Comparison of ENCODE assay signal across 31 cellular contexts in genomic region chr5:131160134-131160533, GRCh38. TPM values are rescaled to one million over a fixed set of nuclear protein-coding genes. Genes with fewer than 3 reads are reported as not detected.
DNase-seq lines count a peak whose midpoint lies in the region; ATAC-seq and TF ChIP-seq lines count a peak whose summit lies in the region.
"Had no signal": no experiment of that assay in that cellular context is flagged by ENCODE, and none has a peak within 500 bp of the region (broad histone marks: within the 10 kb centered on the region; RNA-seq: fewer than 3 reads in every experiment).

No MANE protein-coding gene starts in this region.

- TF ChIP-seq RAD21 in liver (IDR thresholded peaks at IDR 0.05) = no peak

- H3K9me3 Mint-ChIP-seq in activated CD4-positive, alpha-beta T cell treated with anti-CD3 and anti-CD28 coated beads, Interleukin-2, amount 10 ng/mL, durations not matched to agents 7 days and 5 days = peaks cover 4% of the 10 kb centered on the region
- no peaks in the 10 kb centered on the region for H3K9me3 Mint-ChIP-seq in CD8-positive, alpha-beta memory T cell
- peaks cover 9% of the 10 kb centered on the region for H3K9me3 Mint-ChIP-seq in activated CD8-positive, alpha-beta T cell treated with anti-CD3 and anti-CD28 coated beads, Interleukin-2, amount 10 ng/mL, durations not matched to agents 7 days and 5 days (ENCODE audit: insufficient read depth)
- H3K9me3 Mint-ChIP-seq: stimulated activated memory B cell treated with anti-CD40 and anti-IgM and Interleukin-4, amounts not matched to agents 10 μg/mL and 1 μg/mL and 100 μg/mL, for 72 hours; type B pancreatic cell had no signal

- no peak overlapping the region for H3K4me3 Mint-ChIP-seq in activated CD4-positive, alpha-beta T cell treated with anti-CD3 and anti-CD28 coated beads, Interleukin-2, amount 10 ng/mL, durations not matched to agents 7 days and 5 days
- H3K4me3 Mint-ChIP-seq in CD8-positive, alpha-beta memory T cell = no peak overlapping the region
- H3K4me3 Mint-ChIP-seq in activated CD8-positive, alpha-beta T cell treated with anti-CD3 and anti-CD28 coated beads, Interleukin-2, amount 10 ng/mL, durations not matched to agents 7 days and 5 days = no peak overlapping the region
- H3K4me3 Mint-ChIP-seq: stimulated activated memory B cell treated with anti-CD40 and anti-IgM and Interleukin-4, amounts not matched to agents 10 μg/mL and 1 μg/mL and 100 μg/mL, for 72 hours; type B pancreatic cell had no signal

- peaks cover 27% of the 10 kb centered on the region for H3K36me3 ChIP-seq in CD8-positive, alpha-beta memory T cell (ENCODE audit: insufficient read depth, low read length)
- peaks cover 2 to 47% (median 27%) of the 10 kb centered on the region in 4 donors for H3K36me3 ChIP-seq in liver (ENCODE audit: control insufficient read depth in 4 of 4, insufficient read depth in 3 of 4, low read depth in 1 of 4, low read length in 3 of 4)

- no peaks in the 10 kb centered on the region for H3K27me3 ChIP-seq in CD8-positive, alpha-beta memory T cell (ENCODE audit: insufficient read depth, low read length, poor library complexity, severe bottlenecking)
- H3K27me3 ChIP-seq in liver (ENCODE audit: control insufficient read depth in 4 of 4, insufficient read depth in 4 of 4, low read length in 3 of 4) = no peaks in the 10 kb centered on the region
- H3K27me3 ChIP-seq: ascending aorta, heart left ventricle had no signal

- H3K27ac ChIP-seq in CD8-positive, alpha-beta memory T cell (ENCODE audit: low read depth, low read length) = no peak overlapping the region
- peak overlapping the region in 1 of 2 donors; percentile 1 for H3K27ac ChIP-seq in liver (ENCODE audit: low read depth in 1 of 2, low read length in 2 of 2)
- H3K27ac ChIP-seq: A549, ascending aorta, coronary artery, heart left ventricle, KMS-11, parathyroid adenoma, RWPE1, skin epidermis had no signal

- no peak overlapping the region for H3K9ac ChIP-seq in liver (ENCODE audit: low read depth in 1 of 2, low read length in 2 of 2)
- H3K9ac ChIP-seq: KMS-11, parathyroid adenoma had no signal

- H3K4me1 Mint-ChIP-seq in activated CD4-positive, alpha-beta T cell treated with anti-CD3 and anti-CD28 coated beads, Interleukin-2, amount 10 ng/mL, durations not matched to agents 7 days and 5 days = peaks cover 54% of the 10 kb centered on the region
- peaks cover 50 to 78% (median 75%) of the 10 kb centered on the region in 3 donors for H3K4me1 Mint-ChIP-seq in CD8-positive, alpha-beta memory T cell
- H3K4me1 Mint-ChIP-seq in activated CD8-positive, alpha-beta T cell treated with anti-CD3 and anti-CD28 coated beads, Interleukin-2, amount 10 ng/mL, durations not matched to agents 7 days and 5 days (ENCODE audit: low read depth) = peaks cover 52% of the 10 kb centered on the region

- CTCF ChIA-PET in activated CD4-positive, alpha-beta T cell treated with anti-CD3 and anti-CD28 coated beads, Interleukin-2, amount 10 ng/mL, durations not matched to agents 7 days and 5 days (lab: Charles Lee) = interaction anchor here (1.1 kb wide), 1 partner anchor 155 kb away, joined by 3 read pairs; no protein-coding TSS in a partner anchor
- CTCF ChIA-PET in CD8-positive, alpha-beta memory T cell (lab: Charles Lee) = no interaction called here
- CTCF ChIA-PET in activated CD8-positive, alpha-beta T cell treated with anti-CD3 and anti-CD28 coated beads, Interleukin-2, amount 10 ng/mL, durations not matched to agents 7 days and 5 days (lab: Charles Lee) = no interaction called here

- no peak for DNase-seq in activated CD4-positive, alpha-beta T cell treated with anti-CD3 and anti-CD28 coated beads, Interleukin-2, amount 10 ng/mL, durations not matched to agents 7 days and 5 days
- no peak for DNase-seq in activated CD4-positive, alpha-beta T cell treated with anti-CD3 and anti-CD28 coated beads, Interleukin-2, amount 50 U/mL, for 48 hours
- no peak for DNase-seq in CD8-positive, alpha-beta memory T cell
- DNase-seq in activated CD8-positive, alpha-beta T cell treated with anti-CD3 and anti-CD28 coated beads, Interleukin-2, amount 10 ng/mL, durations not matched to agents 7 days and 5 days = no peak
- DNase-seq in DMS79 treated with DMSO at 0.1 percent for 48 hours (lab: John Stamatoyannopoulos, UW) = no peak
- DNase-seq in Right ventricle myocardium inferior (ENCODE audit: missing footprints) = no peak
- no peak for DNase-seq in NCI-H128 (lab: John Stamatoyannopoulos, UW; ENCODE audit: unreplicated experiment)
- DNase-seq: activated naive CD4-positive, alpha-beta T cell treated with anti-CD3 and anti-CD28 coated beads, Interleukin-2, amount 50 U/mL, for 16 hours; CD4-positive, alpha-beta memory T cell; EL; heart left ventricle; kidney; left ventricle myocardium superior; NCI-H1417 treated with DMSO at 0.1 percent for 48 hours; NCI-H2029 treated with DMSO at 0.1 percent for 48 hours; NCI-H526; OCI-M1; T-helper 1 cell had no signal

- intact Hi-C loops in Right ventricle myocardium inferior (cut with DNase I) = loop anchor here (10.0 kb wide), 1 partner anchor 225 kb away; no protein-coding TSS in a partner anchor

- no peaks in the 10 kb centered on the region for H3K27me3 Mint-ChIP-seq in activated CD4-positive, alpha-beta T cell treated with anti-CD3 and anti-CD28 coated beads, Interleukin-2, amount 10 ng/mL, durations not matched to agents 7 days and 5 days
- H3K27me3 Mint-ChIP-seq in CD8-positive, alpha-beta memory T cell = peaks cover 0 to 2% of the 10 kb centered on the region in 2 donors
- no peaks in the 10 kb centered on the region for H3K27me3 Mint-ChIP-seq in activated CD8-positive, alpha-beta T cell treated with anti-CD3 and anti-CD28 coated beads, Interleukin-2, amount 10 ng/mL, durations not matched to agents 7 days and 5 days (ENCODE audit: low read depth)
- H3K27me3 Mint-ChIP-seq: CD4-positive, alpha-beta memory T cell; stimulated activated memory B cell treated with anti-CD40 and anti-IgM and Interleukin-4, amounts not matched to agents 10 μg/mL and 1 μg/mL and 100 μg/mL, for 72 hours; type B pancreatic cell had no signal

- POLR2A ChIA-PET in activated CD4-positive, alpha-beta T cell treated with anti-CD3 and anti-CD28 coated beads, Interleukin-2, amount 10 ng/mL, durations not matched to agents 7 days and 5 days (lab: Charles Lee) = no interaction called here
- POLR2A ChIA-PET in CD8-positive, alpha-beta memory T cell (lab: Charles Lee) = no interaction called here
- POLR2A ChIA-PET in activated CD8-positive, alpha-beta T cell treated with anti-CD3 and anti-CD28 coated beads, Interleukin-2, amount 10 ng/mL, durations not matched to agents 7 days and 5 days (lab: Charles Lee) = interaction anchor here (1.5 kb wide), 1 partner anchor 104 kb away, joined by 3 read pairs; the partner anchor contains the start of gene CDC42SE2

- no peak for ATAC-seq in activated CD8-positive, alpha-beta T cell treated with anti-CD3 and anti-CD28 coated beads, Interleukin-2, amount 10 ng/mL, durations not matched to agents 7 days and 5 days
- ATAC-seq in Right ventricle myocardium inferior = no peak
- ATAC-seq: A549; activated CD4-positive, CD25-positive, alpha-beta regulatory T cell treated with anti-CD3 and anti-CD28 coated beads, Interleukin-2, amount 50 U/mL, for 24 hours; esophagus mucosa; GM12878; heart left ventricle; left ventricle myocardium superior; stimulated activated memory B cell treated with anti-CD40 and anti-IgM and Interleukin-4, amounts not matched to agents 10 μg/mL and 1 μg/mL and 100 μg/mL, for 72 hours had no signal

- H3K36me3 Mint-ChIP-seq in activated CD4-positive, alpha-beta T cell treated with anti-CD3 and anti-CD28 coated beads, Interleukin-2, amount 10 ng/mL, durations not matched to agents 7 days and 5 days (ENCODE audit: low read depth) = peaks cover 85% of the 10 kb centered on the region
- peaks cover 9 to 73% (median 25%) of the 10 kb centered on the region in 3 donors for H3K36me3 Mint-ChIP-seq in CD8-positive, alpha-beta memory T cell
- H3K36me3 Mint-ChIP-seq in activated CD8-positive, alpha-beta T cell treated with anti-CD3 and anti-CD28 coated beads, Interleukin-2, amount 10 ng/mL, durations not matched to agents 7 days and 5 days (ENCODE audit: low read depth) = peaks cover 74% of the 10 kb centered on the region

- TF ChIP-seq CTCF in liver (IDR thresholded peaks at IDR 0.05; ENCODE audit: low read depth, low read length, missing input control) = no peak

- peak overlapping the region; percentile 27 for H3K27ac Mint-ChIP-seq in activated CD4-positive, alpha-beta T cell treated with anti-CD3 and anti-CD28 coated beads, Interleukin-2, amount 10 ng/mL, durations not matched to agents 7 days and 5 days
- H3K27ac Mint-ChIP-seq in CD8-positive, alpha-beta memory T cell = peak overlapping the region in 6 of 8 donors; percentile 5 to 59 (median 45)
- peak overlapping the region; percentile 31 for H3K27ac Mint-ChIP-seq in activated CD8-positive, alpha-beta T cell treated with anti-CD3 and anti-CD28 coated beads, Interleukin-2, amount 10 ng/mL, durations not matched to agents 7 days and 5 days
- H3K27ac Mint-ChIP-seq: stimulated activated memory B cell treated with anti-CD40 and anti-IgM and Interleukin-4, amounts not matched to agents 10 μg/mL and 1 μg/mL and 100 μg/mL, for 72 hours; type B pancreatic cell had no signal

- no peaks in the 10 kb centered on the region for H3K9me3 ChIP-seq in CD8-positive, alpha-beta memory T cell (ENCODE audit: low read length)
- H3K9me3 ChIP-seq in liver (ENCODE audit: control insufficient read depth in 4 of 4, low read length in 3 of 4) = no peaks in the 10 kb centered on the region
- H3K9me3 ChIP-seq: A549, ascending aorta, heart left ventricle had no signal

- WGBS in liver = 26% methylated on average over 2 of the region's 2 CpGs

- peaks cover 27% of the 10 kb centered on the region for H3K4me1 ChIP-seq in CD8-positive, alpha-beta memory T cell (ENCODE audit: insufficient read depth, low read length)
- peaks cover 2 to 31% (median 15%) of the 10 kb centered on the region in 4 donors for H3K4me1 ChIP-seq in liver (ENCODE audit: control insufficient read depth in 4 of 4, insufficient read depth in 4 of 4, low read length in 3 of 4)

- no peak overlapping the region for H3K4me3 ChIP-seq in CD8-positive, alpha-beta memory T cell (ENCODE audit: low read length)
- no peak overlapping the region for H3K4me3 ChIP-seq in liver (ENCODE audit: low read depth in 1 of 3, low read length in 3 of 3)
- H3K4me3 ChIP-seq: A549, ascending aorta, coronary artery, GM12878, heart left ventricle, skin epidermis had no signal

RNA-seq across cellular contexts. Expression of gene HINT1, which starts 4.9 kb away (rescaled TPM):
- 100 to 1,000 TPM; 274 to 278 TPM for total RNA-seq in activated CD4-positive, alpha-beta T cell treated with anti-CD3 and anti-CD28 coated beads, Interleukin-2, amount 10 ng/mL, durations not matched to agents 7 days and 5 days
- total RNA-seq in CD8-positive, alpha-beta memory T cell = 100 to 1,000 TPM; 358 to 364 TPM
- polyA plus RNA-seq in CD8-positive, alpha-beta memory T cell = 445 TPM
- total RNA-seq in activated CD8-positive, alpha-beta T cell treated with anti-CD3 and anti-CD28 coated beads, Interleukin-2, amount 10 ng/mL, durations not matched to agents 7 days and 5 days = 100 to 1,000 TPM; 232 to 246 TPM
- total RNA-seq in liver (100 to 1,000 TPM; 112 to 265 TPM), Right ventricle myocardium inferior (200 TPM)
- polyA plus RNA-seq in liver = 100 to 1,000 TPM; 364 to 902 TPM

RNA-seq across cellular contexts. Expression of gene LYRM7, which starts 10.6 kb away (rescaled TPM):
- 10 to 100 TPM; 11.0 to 12.0 TPM for total RNA-seq in activated CD4-positive, alpha-beta T cell treated with anti-CD3 and anti-CD28 coated beads, Interleukin-2, amount 10 ng/mL, durations not matched to agents 7 days and 5 days
- 10 to 100 TPM; 22.7 to 24.1 TPM for total RNA-seq in CD8-positive, alpha-beta memory T cell
- polyA plus RNA-seq in CD8-positive, alpha-beta memory T cell = 9.0 TPM
- total RNA-seq in activated CD8-positive, alpha-beta T cell treated with anti-CD3 and anti-CD28 coated beads, Interleukin-2, amount 10 ng/mL, durations not matched to agents 7 days and 5 days = 10 to 100 TPM; 16.3 to 17.8 TPM
- total RNA-seq in liver (1 to 10 TPM; 5.9 to 7.5 TPM), Right ventricle myocardium inferior (26.9 TPM)
- polyA plus RNA-seq in liver = 1 to 10 TPM; 2.3 to 5.7 TPM
